Comparison of ENCODE assay signal across 9 cellular contexts in the genomic region with DNA sequence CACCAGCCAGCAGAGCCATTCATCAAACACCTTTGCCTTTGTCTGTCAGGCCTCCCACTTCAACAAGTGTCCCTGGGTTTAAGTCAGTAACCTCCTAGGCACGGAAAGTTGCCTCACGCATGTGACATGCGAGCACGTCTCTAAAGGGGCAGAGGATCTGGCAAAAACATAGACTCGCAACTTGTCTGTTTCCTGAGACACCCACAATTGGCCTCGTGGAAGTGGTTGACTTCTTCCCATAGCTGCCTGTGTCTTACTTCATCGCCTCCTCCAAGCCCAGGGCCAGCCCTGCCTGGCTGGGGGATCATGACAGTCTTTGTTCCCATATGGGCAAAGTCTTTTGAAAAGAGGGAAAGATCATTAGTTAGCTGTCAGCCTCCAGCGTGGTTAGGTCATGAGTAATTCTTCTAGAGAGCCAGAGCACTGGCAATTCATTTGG. TPM values are rescaled to one million over a fixed set of nuclear protein-coding genes. Genes with fewer than 3 reads are reported as not detected.
A peak's percentile ranks its signal among the peaks of the same experiment; 100 is the strongest.
DNase-seq lines count a peak whose midpoint lies in the region; FAIRE-seq and TF ChIP-seq lines count a peak whose summit lies in the region.
"Had no signal": no experiment of that assay in that cellular context is flagged by ENCODE, and none has a peak within 500 bp of the region (broad histone marks: within the 10 kb centered on the region; RNA-seq: fewer than 3 reads in every experiment).

No MANE protein-coding gene starts in this region.

- FAIRE-seq in RCC 7860 (lab: Jason Lieb, UNC) = no peak

- no peak for TF ChIP-seq POLR2A in erythroblast (IDR thresholded peaks at IDR 0.05; ENCODE audit: low read length)

- DNase-seq in Ammon's horn (ENCODE audit: low spot score) (peak; percentile 63), RCC 7860 (ENCODE audit: low spot score) (peak; percentile 66), fibroblast of the aortic adventitia (ENCODE audit: low read depth) (peak; percentile 99), pons (ENCODE audit: low spot score) (peak; percentile 75), NCI-H526 treated with DMSO at 0.1 percent for 48 hours (lab: John Stamatoyannopoulos, UW) (no peak), LoVo (ENCODE audit: low spot score) (no peak), erythroblast (lab: John Stamatoyannopoulos, UW) (no peak)
- no peak for DNase-seq in activated CD4-positive, alpha-beta T cell treated with anti-CD3 and anti-CD28 coated beads for 48 hours

- peak overlapping the region; percentile 1 for H3K4me3 ChIP-seq in fibroblast of the aortic adventitia (ENCODE audit: low read depth, low read length)
- H3K4me3 ChIP-seq: GM12878 had no signal

- TF ChIP-seq CTCF in fibroblast of the aortic adventitia (IDR thresholded peaks at IDR 0.05; ENCODE audit: insufficient read depth, low read length) = no peak

RNA-seq across cellular contexts. Expression of a gene that starts 35.5 kb away (rescaled TPM):
- total RNA-seq in fibroblast of the aortic adventitia (ENCODE audit: low replicate concordance) = 13.3 and 31.6 TPM in 2 replicates

Comparison
In these comparisons a context has a peak if more than half of its experiments do, and no peak if none do; other contexts are left out.
1. DNase-seq: peak in Ammon's horn (single experiment), RCC 7860 (single experiment), fibroblast of the aortic adventitia (single experiment) and pons (single experiment); none in NCI-H526 treated with DMSO at 0.1 percent for 48 hours (single experiment), LoVo (single experiment), erythroblast (0 of 2) and activated CD4-positive, alpha-beta T cell treated with anti-CD3 and anti-CD28 coated beads for 48 hours (single experiment).